In the genomic region with DNA sequence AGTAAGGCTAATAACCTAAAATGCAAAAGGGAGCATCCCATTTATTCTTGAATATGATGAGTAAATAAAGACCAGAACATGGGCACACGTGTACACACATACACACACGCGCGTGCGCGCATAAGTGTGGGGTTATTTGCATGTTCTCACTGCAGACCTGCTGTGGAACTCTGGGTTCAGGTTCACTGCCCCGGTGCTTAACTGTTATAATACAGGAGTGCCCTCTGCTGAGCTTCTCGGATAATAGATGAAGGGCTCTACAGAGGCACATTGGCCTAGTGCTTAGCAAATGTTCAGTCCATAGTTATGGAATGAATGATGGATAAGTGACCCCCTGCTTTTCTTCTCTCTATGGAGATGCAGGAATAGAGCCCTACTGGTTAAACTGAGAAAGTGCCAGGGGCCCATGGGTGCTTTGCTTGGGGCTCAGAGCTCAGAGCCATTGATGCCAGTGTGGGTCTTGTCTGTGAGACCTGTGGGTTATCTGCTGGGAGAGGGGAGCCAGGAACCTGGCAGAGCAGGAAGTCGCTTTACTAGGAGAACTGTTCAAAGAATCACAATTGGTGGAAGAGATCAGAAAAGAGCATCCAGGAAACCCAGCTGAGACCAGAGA, we compare ENCODE assay signal across 8 cellular contexts. TPM values are rescaled to one million over a fixed set of nuclear protein-coding genes. Genes with fewer than 3 reads are reported as not detected.
DNase-seq lines count a peak whose midpoint lies in the region; ATAC-seq, FAIRE-seq and TF ChIP-seq lines count a peak whose summit lies in the region.

No MANE protein-coding gene starts in this region.

- TF ChIP-seq POLR2A in GM18505 (IDR thresholded peaks at IDR 0.05; ENCODE audit: borderline replicate concordance, extremely low read depth, insufficient read depth, insufficient read length) (no peak), endothelial cell of umbilical vein (IDR thresholded peaks at IDR 0.05; ENCODE audit: low read depth, low read length) (no peak), uterus (IDR thresholded peaks at IDR 0.05) (no peak)

- peaks cover 0 to 2% of the 10 kb centered on the region in 2 experiments for H3K27me3 ChIP-seq in endothelial cell of umbilical vein (ENCODE audit: control insufficient read depth in 2 of 2, insufficient read depth in 2 of 2, low read length in 2 of 2)
- H3K27me3 ChIP-seq in uterus: no peaks in the 10 kb centered on the region

- H3K4me1 ChIP-seq in endothelial cell of umbilical vein (ENCODE audit: control insufficient read depth, extremely low read depth, insufficient read depth, low read length) (peaks cover 3% of the 10 kb centered on the region), uterus (peaks cover 0 to 4% of the 10 kb centered on the region in 2 donors)

- POLR2A ChIA-PET in AG04449 (lab: Yijun Ruan, JAX): no interaction called here
- POLR2A ChIA-PET in activated CD8-positive, alpha-beta T cell treated with anti-CD3 and anti-CD28 coated beads for 36 hours (lab: Charles Lee): interaction anchor here (0.8 to 0.9 kb wide), 2 partner anchors 46 to 523 kb away, joined by 3 to 4 read pairs; no protein-coding TSS in a partner anchor
- POLR2A ChIA-PET in endothelial cell of umbilical vein (lab: Charles Lee): no interaction called here

- FAIRE-seq in endothelial cell of umbilical vein (lab: Jason Lieb, UNC): peak; percentile 44

- DNase-seq in AG04449 (ENCODE audit: low read depth, low spot score): no peak
- peak; percentile 24 to 77 for DNase-seq in NCI-H524 (lab: John Stamatoyannopoulos, UW)
- DNase-seq in activated CD8-positive, alpha-beta T cell treated with anti-CD3 and anti-CD28 coated beads for 36 hours: peak; percentile 81
- peak; percentile 61 for DNase-seq in endothelial cell of umbilical vein (ENCODE audit: low read depth, low spot score)
- DNase-seq in natural killer cell: peak; percentile 47
- peak in 1 of 2 donors; percentile 18 for DNase-seq in uterus

- H2AFZ ChIP-seq in endothelial cell of umbilical vein (ENCODE audit: low read depth, low read length): no peak overlapping the region

- H3K79me2 ChIP-seq in endothelial cell of umbilical vein (ENCODE audit: control insufficient read depth, insufficient read depth, low read length): no peaks in the 10 kb centered on the region

- no peaks in the 10 kb centered on the region for H3K36me3 ChIP-seq in endothelial cell of umbilical vein (ENCODE audit: control insufficient read depth in 2 of 2, extremely low read depth in 1 of 2, insufficient read depth in 2 of 2, low read length in 2 of 2)
- no peaks in the 10 kb centered on the region for H3K36me3 ChIP-seq in uterus

- CTCF ChIA-PET in AG04449 (lab: Yijun Ruan, JAX) (interaction anchor here (0.7 to 4.3 kb wide), 23 partner anchors 9 to 616 kb away, joined by 3 to 63 read pairs (median 8); no protein-coding TSS in a partner anchor), endothelial cell of umbilical vein (lab: Charles Lee) (interaction anchor here (0.6 to 4.2 kb wide), 23 partner anchors 9 to 617 kb away, joined by 3 to 77 read pairs (median 4); no protein-coding TSS in a partner anchor)
- CTCF ChIA-PET in activated CD8-positive, alpha-beta T cell treated with anti-CD3 and anti-CD28 coated beads for 36 hours (lab: Charles Lee): interaction anchor here (0.8 to 7.4 kb wide), 23 partner anchors 9 to 643 kb away, joined by 3 to 68 read pairs (median 4); no protein-coding TSS in a partner anchor

- dilution Hi-C loops in endothelial cell of umbilical vein (cut with MboI; ENCODE audit: extremely low pct_ligation_motif_present, low sequenced_read_pairs): no loop called here

- no peak overlapping the region for H3K4me2 ChIP-seq in endothelial cell of umbilical vein (ENCODE audit: insufficient read depth, low read length)

- peak; percentile 46 for TF ChIP-seq CTCF in AG04449 (IDR thresholded peaks at IDR 0.05; ENCODE audit: insufficient read depth, low read length, missing control alignments)
- peak; percentile 88 for TF ChIP-seq CTCF in activated CD8-positive, alpha-beta T cell treated with anti-CD3 and anti-CD28 coated beads for 36 hours (IDR thresholded peaks at IDR 0.05)
- TF ChIP-seq CTCF in endothelial cell of umbilical vein (IDR thresholded peaks at IDR 0.05; ENCODE audit: extremely low read depth in 1 of 2, insufficient read depth in 1 of 2, low read depth in 1 of 2, low read length in 2 of 2): peak; percentile 51 to 58
- peak; percentile 71 for TF ChIP-seq CTCF in natural killer cell (IDR thresholded peaks at IDR 0.05)
- TF ChIP-seq CTCF in uterus (IDR thresholded peaks at IDR 0.05): peak in 3 of 4 experiments; percentile 23 to 54 (median 42)

- H3K4me1 Mint-ChIP-seq in activated CD8-positive, alpha-beta T cell treated with anti-CD3 and anti-CD28 coated beads for 36 hours (ENCODE audit: low read depth): peaks cover 26% of the 10 kb centered on the region
- H3K4me1 Mint-ChIP-seq in natural killer cell: peaks cover 38% of the 10 kb centered on the region in 2 donors

- ATAC-seq in GM18505 (IDR thresholded peaks at IDR 0.05; ENCODE audit: unreplicated experiment): peak; percentile 34
- ATAC-seq in HG03045 (IDR thresholded peaks at IDR 0.05; ENCODE audit: unreplicated experiment): peak; percentile 36
- ATAC-seq in activated CD8-positive, alpha-beta T cell treated with anti-CD3 and anti-CD28 coated beads for 36 hours: peak; percentile 65
- ATAC-seq in natural killer cell: peak; percentile 39 to 62 (median 47)

- H3K9me3 Mint-ChIP-seq in activated CD8-positive, alpha-beta T cell treated with anti-CD3 and anti-CD28 coated beads for 36 hours: no peaks in the 10 kb centered on the region
- H3K9me3 Mint-ChIP-seq in natural killer cell: no peaks in the 10 kb centered on the region

- H3K27ac ChIP-seq in endothelial cell of umbilical vein (ENCODE audit: insufficient read depth, low read depth, low read length): no peak overlapping the region
- H3K27ac ChIP-seq in uterus: no peak overlapping the region

- H3K9me3 ChIP-seq in endothelial cell of umbilical vein (replicated peaks; ENCODE audit: control insufficient read depth, insufficient read depth, low read length) (no peaks in the 10 kb centered on the region), uterus (no peaks in the 10 kb centered on the region)

- H4K20me1 ChIP-seq in endothelial cell of umbilical vein (replicated peaks; ENCODE audit: control insufficient read depth, extremely low read depth, insufficient read depth, low read length): no peaks in the 10 kb centered on the region

- no peak overlapping the region for H3K27ac Mint-ChIP-seq in activated CD8-positive, alpha-beta T cell treated with anti-CD3 and anti-CD28 coated beads for 36 hours
- H3K27ac Mint-ChIP-seq in natural killer cell: peak overlapping the region; percentile 91 to 95

- H3K9ac ChIP-seq in endothelial cell of umbilical vein (replicated peaks; ENCODE audit: extremely low read depth, insufficient read depth, low read length): no peak overlapping the region

- intact Hi-C loops in activated CD8-positive, alpha-beta T cell treated with anti-CD3 and anti-CD28 coated beads for 36 hours (cut with micrococcal nuclease): loop anchor here (2.0 kb wide), 2 partner anchors 364 to 524 kb away; no protein-coding TSS in a partner anchor
- intact Hi-C loops in endothelial cell of umbilical vein (cut with micrococcal nuclease): loop anchor here (1.0 to 2.0 kb wide), 5 partner anchors 45 to 616 kb away; no protein-coding TSS in a partner anchor
- intact Hi-C loops in natural killer cell (cut with micrococcal nuclease): loop anchor here (1.0 to 5.0 kb wide), 3 partner anchors 365 to 643 kb away; no protein-coding TSS in a partner anchor
- intact Hi-C loops in uterus (cut with DNase I; ENCODE audit: low total_unique reads): no loop called here

- H3K9me1 ChIP-seq in endothelial cell of umbilical vein (replicated peaks; ENCODE audit: control insufficient read depth, extremely low read depth, insufficient read depth, low read length): no peaks in the 10 kb centered on the region

- H3K27me3 Mint-ChIP-seq in activated CD8-positive, alpha-beta T cell treated with anti-CD3 and anti-CD28 coated beads for 36 hours: no peaks in the 10 kb centered on the region
- peaks cover 4 to 23% of the 10 kb centered on the region in 2 donors for H3K27me3 Mint-ChIP-seq in natural killer cell (ENCODE audit: low read depth in 2 of 2)

- H3K4me3 Mint-ChIP-seq in activated CD8-positive, alpha-beta T cell treated with anti-CD3 and anti-CD28 coated beads for 36 hours: no peak overlapping the region
- peak overlapping the region; percentile 68 for H3K4me3 Mint-ChIP-seq in natural killer cell

- H3K36me3 Mint-ChIP-seq in activated CD8-positive, alpha-beta T cell treated with anti-CD3 and anti-CD28 coated beads for 36 hours (ENCODE audit: low read depth): peaks cover 9% of the 10 kb centered on the region
- H3K36me3 Mint-ChIP-seq in natural killer cell: peaks cover 7% of the 10 kb centered on the region

- no TSS peak for BruUV-seq in endothelial cell of umbilical vein (replicated peaks; lab: Mats Ljungman, UMichigan)

- H3K4me3 ChIP-seq in AG04449 (ENCODE audit: low read depth, low read length): no peak overlapping the region
- no peak overlapping the region for H3K4me3 ChIP-seq in endothelial cell of umbilical vein (replicated peaks in 1 of 3; ENCODE audit: insufficient read depth in 1 of 3, low read depth in 1 of 3, low read length in 3 of 3)
- H3K4me3 ChIP-seq in uterus: no peak overlapping the region

TF ChIP-seq in endothelial cell of umbilical vein, 7 proteins besides CTCF, POLR2A, EP300 and RAD21 (continues in another document):
- TF ChIP-seq JUN (IDR thresholded peaks at IDR 0.05; ENCODE audit: borderline replicate concordance, insufficient read depth, insufficient read length, low read depth) (no peak), POLR2AphosphoS5 (IDR thresholded peaks at IDR 0.05; ENCODE audit: insufficient read depth, low read depth, low read length) (no peak), FOS (IDR thresholded peaks at IDR 0.05; ENCODE audit: borderline replicate concordance, insufficient read depth, low read length) (no peak)
- TF ChIP-seq, protein P1, sequence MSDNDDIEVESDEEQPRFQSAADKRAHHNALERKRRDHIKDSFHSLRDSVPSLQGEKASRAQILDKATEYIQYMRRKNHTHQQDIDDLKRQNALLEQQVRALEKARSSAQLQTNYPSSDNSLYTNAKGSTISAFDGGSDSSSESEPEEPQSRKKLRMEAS (IDR thresholded peaks at IDR 0.05; ENCODE audit: insufficient read depth, insufficient read length): no peak

RNA-seq across cellular contexts. Expression of a gene that starts 3.6 kb away (rescaled TPM):
- 10 to 100 TPM; 44.8 to 45.1 TPM for total RNA-seq in activated CD8-positive, alpha-beta T cell treated with anti-CD3 and anti-CD28 coated beads for 36 hours
- 8.3 and 10.5 TPM in 2 replicates for total RNA-seq in endothelial cell of umbilical vein
- 4.7 and 5.5 TPM in 2 replicates for polyA plus RNA-seq in endothelial cell of umbilical vein
- 3.9 and 4.9 TPM in 2 replicates for polyA plus RNA-seq in endothelial cell of umbilical vein (2011; cell fraction: cytosol; rRNA removed)
- 4.9 and 5.7 TPM in 2 replicates for polyA plus RNA-seq in endothelial cell of umbilical vein (2011; cell fraction: nucleus; rRNA removed)
- polyA plus RNA-seq in endothelial cell of umbilical vein (2012): 10.0 and 11.3 TPM in 2 replicates
- polyA minus RNA-seq in endothelial cell of umbilical vein: 6.0 and 6.1 TPM in 2 replicates
- not detected for polyA minus RNA-seq in endothelial cell of umbilical vein (2011; cell fraction: cytosol; rRNA and poly(A)+ RNA removed)
- polyA minus RNA-seq in endothelial cell of umbilical vein (2011; cell fraction: nucleus; rRNA and poly(A)+ RNA removed): 5.5 and 6.3 TPM in 2 replicates
- total RNA-seq in natural killer cell: 100 to 1,000 TPM; 492 to 756 (median 664) TPM
- total RNA-seq in uterus: 10 to 100 TPM in 1 of 4 donors, 1 to 10 TPM in 2, not detected in 1; 3.0 to 15.6 (median 3.1) TPM

Comparison
In these comparisons a context has a peak if more than half of its experiments do, and no peak if none do; other contexts are left out.
1. RNA of a gene that starts 3.6 kb away (total RNA-seq): 492 to 756 TPM in natural killer cell; 44.8 to 45.1 TPM in activated CD8-positive, alpha-beta T cell treated with anti-CD3 and anti-CD28 coated beads for 36 hours, 8.3 to 10.5 TPM in endothelial cell of umbilical vein and 3.0 to 15.6 TPM in uterus; every median in the first group is over 10 times any median in the second.
2. Peak in every context shown above with its lines, with median percentiles within 50 percentile points of each other: CTCF ChIP-seq and ATAC-seq.